37 cellular contexts compared by ENCODE assay signal in the genomic region with DNA sequence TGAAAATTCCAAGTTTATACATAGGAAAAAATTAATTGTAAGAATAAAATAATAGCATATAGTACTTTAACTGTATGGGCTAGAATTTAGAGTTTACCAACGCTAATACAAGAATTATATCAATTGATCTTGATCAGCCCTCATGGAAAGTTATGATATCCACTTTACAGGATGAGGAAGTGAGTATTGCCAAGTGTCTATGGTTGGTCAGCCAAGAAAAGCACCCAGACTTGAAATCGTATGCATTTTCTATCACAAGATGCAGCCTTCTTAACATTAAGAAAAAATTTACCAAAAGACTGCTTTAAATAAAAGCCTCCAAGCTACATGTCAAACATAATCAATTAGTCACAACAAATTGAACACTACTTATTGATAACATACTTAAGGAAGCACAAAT. TPM values are rescaled to one million over a fixed set of nuclear protein-coding genes. Genes with fewer than 3 reads are reported as not detected.
"Had no signal": no experiment of that assay in that cellular context is flagged by ENCODE, and none has a peak within 500 bp of the region (broad histone marks: within the 10 kb centered on the region; RNA-seq: fewer than 3 reads in every experiment).

No MANE protein-coding gene starts in this region.

- H3K27ac ChIP-seq: left lung, lower lobe of right lung, ovary, right atrium auricular region, right lobe of liver, tibial nerve, upper lobe of left lung, vagina had no signal

- H3K27me3 ChIP-seq: left lung, ovary, right atrium auricular region, right lobe of liver, tibial nerve, upper lobe of left lung, vagina had no signal

- H3K4me2 ChIP-seq: smooth muscle cell had no signal

- DNase-seq: immature natural killer cell; kidney; left colon; left lung; lower lobe of right lung; mesendoderm; mucosa of descending colon; naive thymus-derived CD4-positive, alpha-beta T cell; ovary; right lobe of liver; stimulated activated CD4-positive, alpha-beta T cell treated with anti-CD3 and anti-CD28 coated beads, Interleukin-1b, Interleukin-23, amount 100 ng/mL, for 48 hours; stimulated activated CD4-positive, alpha-beta T cell treated with anti-CD3 and anti-CD28 coated beads, Interleukin-2, amount 100 ng/mL, for 48 hours; stimulated activated CD4-positive, alpha-beta T cell treated with anti-CD3 and anti-CD28 coated beads, Interleukin-4, amount 100 ng/mL, for 4 hours; stimulated activated CD8-positive, alpha-beta memory T cell treated with anti-CD3 and anti-CD28 coated beads, Interleukin-4, amount 100 ng/mL, for 48 hours; stimulated activated naive CD4-positive, alpha-beta T cell treated with Interleukin-2 at 50 U/mL for 16 hours; stimulated activated naive CD8-positive, alpha-beta T cell treated with anti-CD3 and anti-CD28 coated beads, Interleukin-15, amount 100 ng/mL, for 72 hours; substantia nigra; upper lobe of left lung had no signal

- H3K4me3 ChIP-seq: left lung, lower lobe of right lung, mucosa of descending colon, ovary, right atrium auricular region, right lobe of liver, smooth muscle cell, tibial nerve, upper lobe of left lung, vagina had no signal

- FAIRE-seq: islet of Langerhans, kidney had no signal

- H3K4me1 ChIP-seq: left lung, lower lobe of right lung, right atrium auricular region, right lobe of liver, upper lobe of left lung, vagina had no signal

- H3K9me3 ChIP-seq: left lung, lower lobe of right lung, mucosa of descending colon, ovary, right atrium auricular region, right lobe of liver, tibial nerve, upper lobe of left lung, vagina had no signal

- H3K36me3 ChIP-seq: left lung, lower lobe of right lung, ovary, right atrium auricular region, right lobe of liver, tibial nerve, upper lobe of left lung, vagina had no signal

- ATAC-seq: left colon; left lung; lower lobe of right lung; mucosa of descending colon; naive thymus-derived CD4-positive, alpha-beta T cell; natural killer cell treated with Interleukin-12 subunit alpha and Interleukin-12 subunit beta and Interleukin-15 and Interleukin-18, amount 100 ng/mL, for 72 hours; right lobe of liver; stimulated activated memory B cell treated with anti-CD40 and anti-IgM and Interleukin-4, amounts not matched to agents 10 μg/mL and 1 μg/mL and 100 μg/mL, for 72 hours; stimulated activated naive CD8-positive, alpha-beta T cell treated with anti-CD3 and anti-CD28 coated beads, Interleukin-15, amount 100 ng/mL, for 72 hours had no signal

RNA-seq across cellular contexts. Expression of a gene that starts 53.0 kb away (rescaled TPM):
- total RNA-seq: kidney; left colon; left lung; liver; lower lobe of right lung; mesothelial cell of epicardium; mucosa of descending colon; myocyte; naive thymus-derived CD4-positive, alpha-beta T cell; natural killer cell treated with Interleukin-12 subunit alpha and Interleukin-12 subunit beta and Interleukin-15 and Interleukin-18, amount 100 ng/mL, for 72 hours; omental fat pad; ovary; progenitor cell of endocrine pancreas; pulmonary artery endothelial cell; renal cortical epithelial cell; right atrium auricular region; right lobe of liver; skeletal muscle tissue; smooth muscle cell; temporal lobe; tibial nerve; upper lobe of left lung; urinary bladder; vagina had no signal
- polyA plus RNA-seq: naive thymus-derived CD4-positive, alpha-beta T cell; neural cell; ovary; smooth muscle cell; thymus; urinary bladder had no signal
